In genomic region chr2:106831241-106831640, GRCh38 we compare ENCODE assay signal across 26 cellular contexts. TPM values are rescaled to one million over a fixed set of nuclear protein-coding genes. Genes with fewer than 3 reads are reported as not detected.
"Had no signal": no experiment of that assay in that cellular context is flagged by ENCODE, and none has a peak within 500 bp of the region (broad histone marks: within the 10 kb centered on the region; RNA-seq: fewer than 3 reads in every experiment).

No MANE protein-coding gene starts in this region.

- H3K4me2 ChIP-seq: KMS-11 had no signal

- DNase-seq: NCI-H1092; NCI-H1105 treated with DMSO at 0.1 percent for 48 hours; NCI-H1417 treated with DMSO at 0.1 percent for 48 hours; NCI-H146; NCI-H1694 treated with DMSO at 0.1 percent for 48 hours; NCI-H2029; NCI-H2081 treated with DMSO at 0.1 percent for 48 hours; NCI-H2171 treated with DMSO at 0.1 percent for 48 hours; NCI-H345; NCI-H446 treated with DMSO at 0.1 percent for 48 hours; NCI-H524; NCI-H526 treated with DMSO at 0.1 percent for 48 hours; NCI-H774; NK-92 treated with Interleukin-12 subunit alpha and Interleukin-12 subunit beta, amount 100 ng/mL, for 24 hours; PC-3; SHP77 treated with DMSO at 0.1 percent for 48 hours; SJCRH30 had no signal

- H3K36me3 ChIP-seq: SJCRH30 had no signal

- ATAC-seq: K562, Panc1, PC-3, Right ventricle myocardium inferior, SK-N-SH treated with all-trans-retinoic acid at 6 μM for 48 hours had no signal

- H3K9me3 ChIP-seq: SJCRH30 had no signal

- H3K4me3 ChIP-seq: K562, SJCRH30 had no signal

- H3K4me1 ChIP-seq: SJCRH30 had no signal

- H3K27ac ChIP-seq: HL-60, KMS-11, SJCRH30 had no signal

- H3K9ac ChIP-seq: KMS-11 had no signal

- H3K27me3 ChIP-seq: SJCRH30 had no signal

RNA-seq across cellular contexts. Expression of gene ST6GAL2, which starts 54.7 kb away (rescaled TPM):
- total RNA-seq: K562, LHCN-M2, OCI-LY7 had no signal
- polyA plus RNA-seq: IgD-negative memory B cell, K562 had no signal
